In genomic region chr17:31488264-31488981, GRCh38 we compare ENCODE assay signal across 1 cellular context.
TF ChIP-seq lines count a peak whose summit lies in the region.

No MANE protein-coding gene starts in this region.

TF ChIP-seq in HepG2, 621 proteins besides CTCF, POLR2A, EP300 and RAD21 (continued from another document):
- TF ChIP-seq PRDM10 (CRISPR knock-in tag; IDR thresholded peaks at IDR 0.05; ENCODE audit: low read depth) (no peak), ETV5 (CRISPR knock-in tag; IDR thresholded peaks at IDR 0.05; ENCODE audit: borderline replicate concordance) (0 out of 2 replicates have a peak, but pooled peaks have one; percentile 21), ZBTB37 (CRISPR knock-in tag; IDR thresholded peaks at IDR 0.05) (no peak), ZNF280B (CRISPR knock-in tag; IDR thresholded peaks at IDR 0.05; ENCODE audit: borderline replicate concordance) (no peak), PHF20 (CRISPR knock-in tag; IDR thresholded peaks at IDR 0.05) (peak; percentile 14; the same call in 1 of the 2 replicates), MXD4 (CRISPR knock-in tag; IDR thresholded peaks at IDR 0.05) (no peak), ZNF746 (CRISPR knock-in tag; IDR thresholded peaks at IDR 0.05) (no peak), ZNF768 (CRISPR knock-in tag; IDR thresholded peaks at IDR 0.05) (peak; percentile 39; the same call in 1 of the 2 replicates), MAF1 (CRISPR knock-in tag; IDR thresholded peaks at IDR 0.05; ENCODE audit: borderline replicate concordance) (no peak), ZNF142 (CRISPR knock-in tag; IDR thresholded peaks at IDR 0.05) (no peak), PRDM4 (CRISPR knock-in tag; IDR thresholded peaks at IDR 0.05; ENCODE audit: borderline replicate concordance) (no peak), GLI4 (CRISPR knock-in tag; IDR thresholded peaks at IDR 0.05; ENCODE audit: borderline replicate concordance) (0 out of 2 replicates have a peak, but pooled peaks have one; percentile 73), ELF3 (CRISPR knock-in tag; IDR thresholded peaks at IDR 0.05) (no peak), ATF7 (IDR thresholded peaks at IDR 0.05) (no peak), ATF7 (CRISPR knock-in tag; IDR thresholded peaks at IDR 0.05) (no peak), HMGXB4 (CRISPR knock-in tag; IDR thresholded peaks at IDR 0.05; ENCODE audit: borderline replicate concordance in 1 of 2, low read depth in 1 of 2) (peak in 1 of 2 experiments; percentile 38; a peak in 2 of 4 replicates), ZNF33A (CRISPR knock-in tag; IDR thresholded peaks at IDR 0.05; ENCODE audit: borderline replicate concordance) (no peak), CREM (IDR thresholded peaks at IDR 0.05) (no peak), CREM (CRISPR knock-in tag; IDR thresholded peaks at IDR 0.05) (no peak), KMT2B (CRISPR knock-in tag; IDR thresholded peaks at IDR 0.05) (no peak), ATF2 (CRISPR knock-in tag; IDR thresholded peaks at IDR 0.05) (no peak), ZNF234 (CRISPR knock-in tag; conservative IDR thresholded peaks at IDR 0.05) (0 out of 2 replicates have a peak, but pooled peaks have one; percentile 40)
TF ChIP-seq in HepG2: peak in this region for 45.
